23 cellular contexts compared by ENCODE assay signal in the genomic region with DNA sequence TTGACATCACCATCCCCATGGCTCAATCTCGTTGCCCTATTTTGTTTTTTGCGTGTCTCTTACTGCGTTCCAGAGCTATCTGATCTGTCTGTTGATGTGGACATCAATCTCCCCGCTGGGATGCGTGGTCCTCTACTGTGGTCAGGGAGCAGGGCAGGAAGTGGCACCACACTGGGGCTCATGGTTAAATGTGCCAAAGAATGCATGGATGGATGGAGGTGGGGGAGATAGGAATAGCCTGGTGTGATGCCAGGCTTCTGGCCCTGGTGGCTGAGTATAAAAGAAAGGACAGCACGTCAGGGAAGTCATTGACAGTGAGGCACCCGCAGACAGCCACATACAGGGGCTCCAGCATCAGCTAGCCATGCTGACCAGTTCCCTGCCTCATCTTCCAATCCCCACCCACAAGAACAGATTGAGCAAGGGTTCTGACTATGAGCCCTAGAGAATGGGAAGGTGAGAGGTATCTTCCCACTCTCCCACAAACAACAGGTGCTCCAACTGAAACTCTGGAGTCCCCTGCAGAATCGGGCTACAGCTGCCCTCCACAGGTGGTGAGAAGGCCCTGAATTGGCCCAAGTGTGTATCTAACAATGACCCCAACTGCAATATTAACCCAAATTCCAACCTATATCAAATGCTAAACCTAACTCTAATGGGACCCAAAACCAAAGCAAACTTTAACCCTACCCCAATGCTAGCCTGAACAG. TPM values are rescaled to one million over a fixed set of nuclear protein-coding genes. Genes with fewer than 3 reads are reported as not detected.
DNase-seq lines count a peak whose midpoint lies in the region; ATAC-seq, FAIRE-seq and TF ChIP-seq lines count a peak whose summit lies in the region.
"Had no signal": no experiment of that assay in that cellular context is flagged by ENCODE, and none has a peak within 500 bp of the region (broad histone marks: within the 10 kb centered on the region; RNA-seq: fewer than 3 reads in every experiment).

No MANE protein-coding gene starts in this region.

- ATAC-seq in Right ventricle myocardium inferior (no peak), heart right ventricle (no peak), GM21423 (IDR thresholded peaks at IDR 0.05; ENCODE audit: unreplicated experiment) (no peak)
- ATAC-seq: activated CD8-positive, alpha-beta memory T cell treated with anti-CD3 and anti-CD28 coated beads, Interleukin-2, amount 10 ng/mL, durations not matched to agents 7 days and 5 days; activated naive CD8-positive, alpha-beta T cell treated with anti-CD3 and anti-CD28 coated beads, Interleukin-2, amount 50 U/mL, for 24 hours; GM12878; left lung; naive thymus-derived CD8-positive, alpha-beta T cell; stimulated activated naive CD8-positive, alpha-beta T cell treated with anti-CD3 and anti-CD28 coated beads, Interleukin-15, amount 100 ng/mL, for 72 hours had no signal

- intact Hi-C loops in Right ventricle myocardium inferior (cut with DNase I): no loop called here
- intact Hi-C loops in heart right ventricle (cut with DNase I): no loop called here
- intact Hi-C loops in posterior vena cava (cut with DNase I): no loop called here

- no peak for FAIRE-seq in urothelium cell line (lab: Jason Lieb, UNC)
- FAIRE-seq: GM12878 had no signal

- H3K36me3 ChIP-seq in heart right ventricle (no peaks in the 10 kb centered on the region), endodermal cell (ENCODE audit: control insufficient read depth, insufficient read depth, low read length) (no peaks in the 10 kb centered on the region)
- H3K36me3 ChIP-seq: left lung had no signal

- H3K27ac ChIP-seq in heart right ventricle (no peak overlapping the region), endodermal cell (ENCODE audit: low read depth, low read length) (no peak overlapping the region)
- H3K27ac ChIP-seq: GM23248, HL-60, left lung, PC-9 had no signal

- no peaks in the 10 kb centered on the region for H3K36me3 Mint-ChIP-seq in endodermal cell (ENCODE audit: low read depth)
- H3K36me3 Mint-ChIP-seq: activated CD8-positive, alpha-beta memory T cell treated with anti-CD3 and anti-CD28 coated beads, Interleukin-2, amount 10 ng/mL, durations not matched to agents 7 days and 5 days; naive thymus-derived CD8-positive, alpha-beta T cell had no signal

- H3K4me3 ChIP-seq in heart right ventricle: no peak overlapping the region
- H3K4me3 ChIP-seq in endodermal cell (ENCODE audit: low read length): no peak overlapping the region
- H3K4me3 ChIP-seq: GM12878, GM23248, left lung, PC-9 had no signal

- TF ChIP-seq CTCF in heart right ventricle (IDR thresholded peaks at IDR 0.05) (no peak), endodermal cell (conservative IDR thresholded peaks at IDR 0.05) (no peak)

- DNase-seq in Right ventricle myocardium inferior (ENCODE audit: missing footprints) (peak; percentile 21), heart right ventricle (no peak), NCI-H69 (lab: John Stamatoyannopoulos, UW) (peak; percentile 54), endodermal cell (peak; percentile 18), posterior vena cava (ENCODE audit: low spot score) (peak; percentile 52), activated gamma-delta T cell treated with Interleukin-2 at 50 U/mL for 16 hours (no peak), urothelium cell line (ENCODE audit: low spot score) (no peak)
- DNase-seq: activated CD4-positive, alpha-beta T cell treated with anti-CD3 and anti-CD28 coated beads, Interleukin-2, amount 50 U/mL, for 1 hour; activated CD8-positive, alpha-beta memory T cell treated with anti-CD3 and anti-CD28 coated beads, Interleukin-2, amount 10 ng/mL, durations not matched to agents 7 days and 5 days; activated naive CD8-positive, alpha-beta T cell treated with anti-CD3 and anti-CD28 coated beads, Interleukin-2, amount 50 U/mL, for 24 hours; Calu3; GM23248; Karpas-422; midbrain; NCI-H1436; PC-9; stimulated activated CD8-positive, alpha-beta memory T cell treated with anti-CD3 and anti-CD28 coated beads, Interleukin-4, amount 100 ng/mL, for 48 hours; stimulated activated naive CD8-positive, alpha-beta T cell treated with anti-CD3 and anti-CD28 coated beads, Interleukin-15, amount 100 ng/mL, for 72 hours had no signal

- no peak overlapping the region for H3K27ac Mint-ChIP-seq in endodermal cell
- H3K27ac Mint-ChIP-seq: activated CD8-positive, alpha-beta memory T cell treated with anti-CD3 and anti-CD28 coated beads, Interleukin-2, amount 10 ng/mL, durations not matched to agents 7 days and 5 days; activated naive CD8-positive, alpha-beta T cell treated with anti-CD3 and anti-CD28 coated beads, Interleukin-2, amount 50 U/mL, for 24 hours; stimulated activated naive CD8-positive, alpha-beta T cell treated with anti-CD3 and anti-CD28 coated beads, Interleukin-15, amount 100 ng/mL, for 72 hours had no signal

- no peaks in the 10 kb centered on the region for H3K9me3 ChIP-seq in heart right ventricle
- H3K9me3 ChIP-seq in endodermal cell (ENCODE audit: control insufficient read depth, low read length): no peaks in the 10 kb centered on the region
- H3K9me3 ChIP-seq: left lung had no signal

- H3K4me1 ChIP-seq in heart right ventricle (peaks cover 2 to 18% (median 10%) of the 10 kb centered on the region in 9 donors), endodermal cell (ENCODE audit: control insufficient read depth, insufficient read depth, low read length) (no peaks in the 10 kb centered on the region)

- WGBS in heart right ventricle, 2 donors: 76 to 81% methylated on average over 8 of the region's 8 CpGs
- 91 to 94% methylated on average over 6 to 8 of the region's 8 CpGs for WGBS in endodermal cell (ENCODE audit: insufficient coverage in 1 of 2, insufficient read length in 1 of 2), 2 experiments

- H3K27me3 Mint-ChIP-seq in endodermal cell (ENCODE audit: insufficient read depth): peaks cover 61% of the 10 kb centered on the region

- no peaks in the 10 kb centered on the region for H3K4me1 Mint-ChIP-seq in endodermal cell
- H3K4me1 Mint-ChIP-seq: activated naive CD8-positive, alpha-beta T cell treated with anti-CD3 and anti-CD28 coated beads, Interleukin-2, amount 50 U/mL, for 24 hours; stimulated activated naive CD8-positive, alpha-beta T cell treated with anti-CD3 and anti-CD28 coated beads, Interleukin-15, amount 100 ng/mL, for 72 hours had no signal

- H3K27me3 ChIP-seq in heart right ventricle: peaks cover 0 to 88% (median 65%) of the 10 kb centered on the region in 7 donors
- H3K27me3 ChIP-seq in endodermal cell (ENCODE audit: control insufficient read depth, insufficient read depth, low read length, poor library complexity, severe bottlenecking): peaks cover 61% of the 10 kb centered on the region

- no peaks in the 10 kb centered on the region for H3K9me3 Mint-ChIP-seq in endodermal cell
- H3K9me3 Mint-ChIP-seq: activated naive CD8-positive, alpha-beta T cell treated with anti-CD3 and anti-CD28 coated beads, Interleukin-2, amount 50 U/mL, for 24 hours; naive thymus-derived CD8-positive, alpha-beta T cell; stimulated activated naive CD8-positive, alpha-beta T cell treated with anti-CD3 and anti-CD28 coated beads, Interleukin-15, amount 100 ng/mL, for 72 hours had no signal

- no peak overlapping the region for H3K9ac ChIP-seq in endodermal cell (ENCODE audit: extremely low read depth, low read length, poor library complexity, severe bottlenecking)
- H3K9ac ChIP-seq: GM23248 had no signal

- H3K4me3 Mint-ChIP-seq in endodermal cell: no peak overlapping the region
- H3K4me3 Mint-ChIP-seq: activated CD8-positive, alpha-beta memory T cell treated with anti-CD3 and anti-CD28 coated beads, Interleukin-2, amount 10 ng/mL, durations not matched to agents 7 days and 5 days; activated naive CD8-positive, alpha-beta T cell treated with anti-CD3 and anti-CD28 coated beads, Interleukin-2, amount 50 U/mL, for 24 hours; stimulated activated naive CD8-positive, alpha-beta T cell treated with anti-CD3 and anti-CD28 coated beads, Interleukin-15, amount 100 ng/mL, for 72 hours had no signal

RNA-seq across cellular contexts. Expression of gene BEGAIN, which starts 2.7 kb away (rescaled TPM):
- 0.68 TPM for total RNA-seq in Right ventricle myocardium inferior
- 1 to 10 TPM in 5 of 10 donors, under 1 TPM in 5; 0.30 to 4.3 (median 1.1) TPM for total RNA-seq in heart right ventricle
- polyA plus RNA-seq in heart right ventricle: under 1 TPM; 0.20 to 0.51 TPM
- total RNA-seq in endodermal cell: 1 to 10 TPM in 1 of 2 donors, under 1 TPM in 1; 0.91 to 1.3 TPM
- 1.4 TPM for polyA plus RNA-seq in endodermal cell (2013, experiment 1 of 2)
- 1.1 TPM for polyA plus RNA-seq in endodermal cell (2013, experiment 2 of 2)
- total RNA-seq in posterior vena cava: 1 to 10 TPM in 1 of 2 donors, under 1 TPM in 1; 0.56 to 1.2 TPM
- total RNA-seq: PC-9 had no signal

Comparison
In these comparisons a context has a peak if more than half of its experiments do, and no peak if none do; other contexts are left out.
1. DNase-seq: peak in Right ventricle myocardium inferior (single experiment), NCI-H69 (single experiment), endodermal cell (single experiment) and posterior vena cava (single experiment); none in heart right ventricle (0 of 2), activated gamma-delta T cell treated with Interleukin-2 at 50 U/mL for 16 hours (single experiment) and urothelium cell line (single experiment).